In the genomic region with DNA sequence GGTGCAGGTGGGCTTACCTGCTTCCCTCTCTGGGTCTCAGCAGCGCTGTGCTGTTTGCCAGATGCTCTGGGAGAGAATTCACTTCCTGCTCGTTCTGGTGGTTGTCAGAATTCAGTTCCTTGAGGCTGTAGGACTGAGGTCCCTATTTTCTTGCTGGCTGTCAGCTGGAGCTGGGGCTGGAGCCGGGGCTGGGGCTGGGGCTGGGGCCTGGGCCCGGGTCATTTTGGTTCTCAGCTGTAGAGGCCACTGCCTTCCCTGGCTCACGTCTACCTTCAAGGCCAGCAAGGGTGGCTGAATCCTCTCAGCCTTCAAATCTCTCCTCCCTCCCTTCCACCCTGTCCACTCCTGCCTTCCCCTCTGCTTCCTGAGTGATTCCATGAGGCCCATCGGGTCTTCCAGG, we compare ENCODE assay signal across 35 cellular contexts. TPM values are rescaled to one million over a fixed set of nuclear protein-coding genes. Genes with fewer than 3 reads are reported as not detected.
"Had no signal": no experiment of that assay in that cellular context is flagged by ENCODE, and none has a peak within 500 bp of the region (broad histone marks: within the 10 kb centered on the region; RNA-seq: fewer than 3 reads in every experiment).

No MANE protein-coding gene starts in this region.

- H3K27me3 Mint-ChIP-seq: activated naive CD8-positive, alpha-beta T cell had no signal

- H3K4me3 Mint-ChIP-seq: activated CD4-positive, alpha-beta memory T cell treated with anti-CD3 and anti-CD28 coated beads, Interleukin-2, amount 10 ng/mL, durations not matched to agents 7 days and 5 days; activated CD8-positive, alpha-beta memory T cell treated with anti-CD3 and anti-CD28 coated beads, Interleukin-2, amount 10 ng/mL, durations not matched to agents 7 days and 5 days; activated naive CD4-positive, alpha-beta T cell treated with anti-CD3 and anti-CD28 coated beads, Interleukin-2, amount 10 ng/mL, durations not matched to agents 7 days and 5 days; activated naive CD8-positive, alpha-beta T cell had no signal

- H3K27ac ChIP-seq: ascending aorta, cardiac muscle cell, PC-9, RWPE1, VCaP had no signal

- H3K36me3 ChIP-seq: ascending aorta, cardiac muscle cell had no signal

- H3K27me3 ChIP-seq: ascending aorta, cardiac muscle cell had no signal

- DNase-seq: activated CD4-positive, alpha-beta memory T cell treated with anti-CD3 and anti-CD28 coated beads, Interleukin-2, amount 10 ng/mL, durations not matched to agents 7 days and 5 days; activated CD4-positive, alpha-beta T cell treated with anti-CD3 and anti-CD28 coated beads for 1 hour; activated CD4-positive, alpha-beta T cell treated with anti-CD3 and anti-CD28 coated beads for 48 hours; activated CD4-positive, CD25-positive, alpha-beta regulatory T cell; activated CD8-positive, alpha-beta memory T cell treated with anti-CD3 and anti-CD28 coated beads for 24 hours; activated CD8-positive, alpha-beta memory T cell treated with anti-CD3 and anti-CD28 coated beads, Interleukin-2, amount 10 ng/mL, durations not matched to agents 7 days and 5 days; activated CD8-positive, alpha-beta memory T cell treated with anti-CD3 and anti-CD28 coated beads, Interleukin-2, amount 50 U/mL, for 48 hours; activated effector memory CD4-positive, alpha-beta T cell treated with Interleukin-2 at 50 U/mL for 16 hours; activated naive CD4-positive, alpha-beta T cell treated with anti-CD3 and anti-CD28 coated beads, Interleukin-2, amount 10 ng/mL, durations not matched to agents 7 days and 5 days; activated T-cell treated with anti-CD3 and anti-CD28 coated beads, Interleukin-2, amount 50 U/mL, for 48 hours; amygdala; KG1; NCI-H1092 treated with DMSO at 0.1 percent for 48 hours; NCI-H1417; NCI-H146; NCI-H187; NCI-H2029 treated with DMSO at 0.1 percent for 48 hours; NCI-H2107; NCI-H2171; NCI-H510A; NCI-H526; NCI-H748 treated with DMSO at 0.1 percent for 48 hours; NK-92 treated with Interleukin-12 subunit alpha and Interleukin-12 subunit beta, amount 100 ng/mL, for 24 hours; PC-9; Right ventricle myocardium superior; SW 1271; T-helper 1 cell; T-helper 2 cell; T-helper 9 cell had no signal

- ATAC-seq: activated CD8-positive, alpha-beta memory T cell treated with anti-CD3 and anti-CD28 coated beads, Interleukin-2, amount 10 ng/mL, durations not matched to agents 7 days and 5 days had no signal

- H3K9me3 ChIP-seq: ascending aorta had no signal

- H3K4me3 ChIP-seq: ascending aorta, cardiac muscle cell, PC-9 had no signal

- H3K9me3 Mint-ChIP-seq: activated CD4-positive, alpha-beta memory T cell treated with anti-CD3 and anti-CD28 coated beads, Interleukin-2, amount 10 ng/mL, durations not matched to agents 7 days and 5 days; activated naive CD4-positive, alpha-beta T cell treated with anti-CD3 and anti-CD28 coated beads, Interleukin-2, amount 10 ng/mL, durations not matched to agents 7 days and 5 days had no signal

- H3K27ac Mint-ChIP-seq: activated CD4-positive, alpha-beta memory T cell treated with anti-CD3 and anti-CD28 coated beads, Interleukin-2, amount 10 ng/mL, durations not matched to agents 7 days and 5 days; activated CD8-positive, alpha-beta memory T cell treated with anti-CD3 and anti-CD28 coated beads, Interleukin-2, amount 10 ng/mL, durations not matched to agents 7 days and 5 days; activated naive CD4-positive, alpha-beta T cell treated with anti-CD3 and anti-CD28 coated beads, Interleukin-2, amount 10 ng/mL, durations not matched to agents 7 days and 5 days; activated naive CD8-positive, alpha-beta T cell had no signal

- H3K36me3 Mint-ChIP-seq: activated CD8-positive, alpha-beta memory T cell treated with anti-CD3 and anti-CD28 coated beads, Interleukin-2, amount 10 ng/mL, durations not matched to agents 7 days and 5 days; activated naive CD4-positive, alpha-beta T cell treated with anti-CD3 and anti-CD28 coated beads, Interleukin-2, amount 10 ng/mL, durations not matched to agents 7 days and 5 days; activated naive CD8-positive, alpha-beta T cell had no signal

- H3K4me1 ChIP-seq: ascending aorta had no signal

RNA-seq across cellular contexts. Expression of gene PHACTR3, which starts 16.8 kb away (rescaled TPM):
- total RNA-seq: activated CD4-positive, alpha-beta memory T cell treated with anti-CD3 and anti-CD28 coated beads, Interleukin-2, amount 10 ng/mL, durations not matched to agents 7 days and 5 days; activated CD8-positive, alpha-beta memory T cell treated with anti-CD3 and anti-CD28 coated beads, Interleukin-2, amount 10 ng/mL, durations not matched to agents 7 days and 5 days; ascending aorta; M059J had no signal
